In genomic region chr6:14863896-14864850, GRCh38 we compare ENCODE assay signal across 13 cellular contexts.
A peak's percentile ranks its signal among the peaks of the same experiment; 100 is the strongest.
DNase-seq lines count a peak whose midpoint lies in the region; ATAC-seq, FAIRE-seq and TF ChIP-seq lines count a peak whose summit lies in the region.
"Had no signal": no experiment of that assay in that cellular context is flagged by ENCODE, and none has a peak within 500 bp of the region (broad histone marks: within the 10 kb centered on the region; RNA-seq: fewer than 3 reads in every experiment).

No MANE protein-coding gene starts in this region.

- no peaks in the 10 kb centered on the region for H3F3A ChIP-seq in SK-N-SH (replicated peaks; ENCODE audit: insufficient read depth)

- FAIRE-seq in RCC 7860 (lab: Jason Lieb, UNC) = no peak

- DNase-seq in SK-N-SH = no peak
- peak; percentile 50 for DNase-seq in NCI-H1694 treated with DMSO at 0.1 percent for 48 hours (lab: John Stamatoyannopoulos, UW)
- DNase-seq in choroid plexus epithelial cell (ENCODE audit: low read depth) = no peak
- no peak for DNase-seq in HT-29 (ENCODE audit: low spot score)
- no peak for DNase-seq in RCC 7860 (ENCODE audit: low spot score)
- DNase-seq: activated CD4-positive, alpha-beta memory T cell treated with anti-CD3 and anti-CD28 coated beads for 36 hours; GM23248; mammary epithelial cell; NCI-H345; SW 1271 had no signal

- H2AFZ ChIP-seq in SK-N-SH (ENCODE audit: low read depth) = no peak overlapping the region
- H2AFZ ChIP-seq: GM23248 had no signal

- H3K4me3 ChIP-seq in SK-N-SH (ENCODE audit: low read depth in 2 of 2, low read length in 1 of 2) = no peak overlapping the region
- H3K4me3 ChIP-seq in choroid plexus epithelial cell (ENCODE audit: low read depth, low read length) = no peak overlapping the region
- peak overlapping the region in 1 of 2 experiments; percentile 40 for H3K4me3 ChIP-seq in neutrophil (ENCODE audit: low read depth in 1 of 2, low read length in 1 of 2)
- H3K4me3 ChIP-seq: GM23248 had no signal

- H3K9me2 ChIP-seq in SK-N-SH = no peaks in the 10 kb centered on the region

- H3K79me2 ChIP-seq in SK-N-SH (ENCODE audit: insufficient read depth) = no peaks in the 10 kb centered on the region

- no peak overlapping the region for H3K9ac ChIP-seq in SK-N-SH
- H3K9ac ChIP-seq: GM23248 had no signal

- 0 out of 2 replicates have a peak, but pooled peaks have one; percentile 23 for TF ChIP-seq RAD21 in SK-N-SH (IDR thresholded peaks at IDR 0.05; ENCODE audit: low read length)

- ATAC-seq in SK-N-SH treated with all-trans-retinoic acid at 6 μM for 48 hours = no peak
- no peak for ATAC-seq in HG02852 (IDR thresholded peaks at IDR 0.05; ENCODE audit: unreplicated experiment)

- H3K27me3 ChIP-seq in SK-N-SH (ENCODE audit: insufficient read depth) (no peaks in the 10 kb centered on the region), neutrophil (no peaks in the 10 kb centered on the region)

- no peak for TF ChIP-seq EP300 in SK-N-SH (IDR thresholded peaks at IDR 0.05; ENCODE audit: borderline replicate concordance in 1 of 2, low read depth in 1 of 2, low read length in 1 of 2)

- CTCF ChIA-PET in SK-N-SH (lab: Yijun Ruan, JAX) = no interaction called here

- H3K9me3 ChIP-seq in SK-N-SH = no peaks in the 10 kb centered on the region
- no peaks in the 10 kb centered on the region for H3K9me3 ChIP-seq in neutrophil

- no peaks in the 10 kb centered on the region for H3K36me3 ChIP-seq in SK-N-SH (replicated peaks in 1 of 2; ENCODE audit: control insufficient read depth in 1 of 2, insufficient read depth in 2 of 2, low read length in 1 of 2)
- no peaks in the 10 kb centered on the region for H3K36me3 ChIP-seq in neutrophil

- TF ChIP-seq CTCF in SK-N-SH (IDR thresholded peaks at IDR 0.05) (no peak), choroid plexus epithelial cell (conservative IDR thresholded peaks at IDR 0.05; ENCODE audit: low read depth, low read length) (peak; percentile 17), neutrophil (IDR thresholded peaks at IDR 0.05) (no peak)

- H3K27ac ChIP-seq in SK-N-SH (ENCODE audit: low read depth in 2 of 2, low read length in 1 of 2) (no peak overlapping the region), neutrophil (peak overlapping the region; percentile 89)
- H3K27ac ChIP-seq: GM23248 had no signal

- 62% methylated on average over 14 of the region's 14 CpGs for WGBS in SK-N-SH (ENCODE audit: low lambda C conversion rate)

- no peaks in the 10 kb centered on the region for H3K4me1 ChIP-seq in SK-N-SH (ENCODE audit: control insufficient read depth in 1 of 2, insufficient read depth in 2 of 2, low read depth in 1 of 2, low read length in 1 of 2)
- H3K4me1 ChIP-seq in neutrophil (ENCODE audit: control insufficient read depth in 1 of 2, insufficient read depth in 1 of 2, low read depth in 1 of 2, low read length in 1 of 2) = peaks cover 49 to 65% of the 10 kb centered on the region in 2 experiments

- H4K20me1 ChIP-seq in SK-N-SH (ENCODE audit: insufficient read depth) = no peaks in the 10 kb centered on the region

- H3K4me2 ChIP-seq in SK-N-SH = no peak overlapping the region

- POLR2A ChIA-PET in SK-N-SH (lab: Yijun Ruan, JAX) = no interaction called here

TF ChIP-seq in SK-N-SH, 30 proteins besides CTCF, POLR2A, EP300 and RAD21 (continues in another document):
- no peak for TF ChIP-seq SMC3 (IDR thresholded peaks at IDR 0.05; ENCODE audit: low read depth, low read length)
- TF ChIP-seq PBX3 (IDR thresholded peaks at IDR 0.05) = no peak
- no peak for TF ChIP-seq GABPA (IDR thresholded peaks at IDR 0.05; ENCODE audit: low read depth)
- TF ChIP-seq MEF2A (IDR thresholded peaks at IDR 0.05; ENCODE audit: borderline replicate concordance, low read depth) = no peak
- no peak for TF ChIP-seq REST (IDR thresholded peaks at IDR 0.05; ENCODE audit: low read depth, low read length)
- TF ChIP-seq TAF1 (IDR thresholded peaks at IDR 0.05; ENCODE audit: borderline replicate concordance, low read depth, low read length) = no peak
- TF ChIP-seq GATA2 (CRISPR knock-in tag; IDR thresholded peaks at IDR 0.05) = no peak
- no peak for TF ChIP-seq FOSL2 (IDR thresholded peaks at IDR 0.05; ENCODE audit: borderline replicate concordance, low read depth)
- TF ChIP-seq TCF12 (IDR thresholded peaks at IDR 0.05) = no peak
- TF ChIP-seq RXRA (IDR thresholded peaks at IDR 0.05; ENCODE audit: borderline replicate concordance, low read depth) = no peak

TF ChIP-seq in SK-N-SH treated with all-trans-retinoic acid at 6 μM for 48 hours, 23 proteins besides CTCF, POLR2A, EP300 and RAD21:
- TF ChIP-seq ZFP3 (CRISPR knock-in tag; IDR thresholded peaks at IDR 0.05) (no peak), ISL1 (CRISPR knock-in tag; IDR thresholded peaks at IDR 0.05) (no peak), TSHZ2 (CRISPR knock-in tag; IDR thresholded peaks at IDR 0.05) (no peak), CREB5 (CRISPR knock-in tag; IDR thresholded peaks at IDR 0.05; ENCODE audit: low read depth) (no peak), OSR1 (CRISPR knock-in tag; IDR thresholded peaks at IDR 0.05) (no peak), ZC3H10 (CRISPR knock-in tag; IDR thresholded peaks at IDR 0.05) (no peak), BACH2 (CRISPR knock-in tag; IDR thresholded peaks at IDR 0.05; ENCODE audit: borderline replicate concordance) (no peak), ZFP30 (CRISPR knock-in tag; IDR thresholded peaks at IDR 0.05) (no peak), CSRNP3 (CRISPR knock-in tag; IDR thresholded peaks at IDR 0.05) (no peak), TOX (CRISPR knock-in tag; IDR thresholded peaks at IDR 0.05; ENCODE audit: borderline replicate concordance) (no peak)
TF ChIP-seq in SK-N-SH treated with all-trans-retinoic acid at 6 μM for 48 hours: peak in this region for 0.
